13 cellular contexts compared by ENCODE assay signal in genomic region chr5:140794594-140795258, GRCh38. TPM values are rescaled to one million over a fixed set of nuclear protein-coding genes. Genes with fewer than 3 reads are reported as not detected.
DNase-seq lines count a peak whose midpoint lies in the region; ATAC-seq and TF ChIP-seq lines count a peak whose summit lies in the region.
"Had no signal": no experiment of that assay in that cellular context is flagged by ENCODE, and none has a peak within 500 bp of the region (broad histone marks: within the 10 kb centered on the region; RNA-seq: fewer than 3 reads in every experiment).

TSS of gene PCDHA2 (plus strand) at chr5:140794852.

- TF ChIP-seq CTCF in HFF-Myc (IDR thresholded peaks at IDR 0.05; ENCODE audit: low read depth, low read length, missing control alignments) = peak; percentile 16
- TF ChIP-seq CTCF in PC-9 (conservative IDR thresholded peaks at IDR 0.05) = no peak
- peak; percentile 70 for TF ChIP-seq CTCF in smooth muscle cell (IDR thresholded peaks at IDR 0.05; ENCODE audit: borderline replicate concordance, insufficient read depth, poor library complexity, severe bottlenecking)
- no peak for TF ChIP-seq CTCF in GM13977 (IDR thresholded peaks at IDR 0.05; ENCODE audit: extremely low read depth, insufficient read depth, missing control alignments)
- TF ChIP-seq CTCF in omental fat pad (IDR thresholded peaks at IDR 0.05) = no peak

- H3K27me3 ChIP-seq in PC-9 (ENCODE audit: insufficient read depth, low read depth) (peaks cover under 1% of the 10 kb centered on the region; the same call in 1 of the 2 replicates), iPS DF 6.9 (ENCODE audit: control insufficient read depth, insufficient read depth, low read length) (no peaks in the 10 kb centered on the region), smooth muscle cell (ENCODE audit: low read depth) (no peaks in the 10 kb centered on the region)
- H3K27me3 ChIP-seq: thyroid gland had no signal

- H3K27me3 Mint-ChIP-seq in activated T-cell treated with anti-CD3 and anti-CD28 coated beads, Interleukin-2, amount 50 U/mL, for 24 hours = peaks cover 57% of the 10 kb centered on the region

- H3K9me3 ChIP-seq in PC-9 (ENCODE audit: insufficient read depth, low read depth) = peaks cover 19% of the 10 kb centered on the region; the same call in 1 of the 2 replicates
- no peaks in the 10 kb centered on the region for H3K9me3 ChIP-seq in iPS DF 6.9 (ENCODE audit: control insufficient read depth, insufficient read depth, low read length)
- H3K9me3 ChIP-seq in smooth muscle cell (replicated peaks; ENCODE audit: low read depth) = peaks cover 7% of the 10 kb centered on the region
- H3K9me3 ChIP-seq: thyroid gland had no signal

- no peak within 1 kb of the TSS for H3K27ac Mint-ChIP-seq in activated T-cell treated with anti-CD3 and anti-CD28 coated beads, Interleukin-2, amount 50 U/mL, for 24 hours
- H3K27ac Mint-ChIP-seq: activated naive CD8-positive, alpha-beta T cell treated with anti-CD3 and anti-CD28 coated beads, Interleukin-2, amount 50 U/mL, for 24 hours had no signal

- H3K36me3 ChIP-seq in PC-9 (ENCODE audit: low read depth) (no peaks in the 10 kb centered on the region), iPS DF 6.9 (ENCODE audit: control insufficient read depth, insufficient read depth, low read length) (no peaks in the 10 kb centered on the region), smooth muscle cell (ENCODE audit: low read depth) (peaks cover under 1% of the 10 kb centered on the region)
- H3K36me3 ChIP-seq: thyroid gland had no signal

- H3K4me2 ChIP-seq in PC-9 (peak within 1 kb of the TSS; percentile 20; the same call in 1 of the 2 replicates), smooth muscle cell (peak within 1 kb of the TSS; percentile 83)

- H3F3A ChIP-seq in PC-9 (ENCODE audit: insufficient read depth, low read depth) (no peaks in the 10 kb centered on the region), smooth muscle cell (ENCODE audit: low read depth) (no peaks in the 10 kb centered on the region)

- peaks cover 1% of the 10 kb centered on the region for H3K4me1 Mint-ChIP-seq in activated T-cell treated with anti-CD3 and anti-CD28 coated beads, Interleukin-2, amount 50 U/mL, for 24 hours (ENCODE audit: low read depth)
- H3K4me1 Mint-ChIP-seq: activated naive CD8-positive, alpha-beta T cell treated with anti-CD3 and anti-CD28 coated beads, Interleukin-2, amount 50 U/mL, for 24 hours had no signal

- POLR2A ChIA-PET in PC-9 (lab: Charles Lee; ENCODE audit: unreplicated experiment) = no interaction called here

- no peaks in the 10 kb centered on the region for H4K20me1 ChIP-seq in PC-9 (ENCODE audit: insufficient read depth)
- H4K20me1 ChIP-seq in smooth muscle cell (ENCODE audit: low read depth) = no peaks in the 10 kb centered on the region

- H3K79me2 ChIP-seq in PC-9 (ENCODE audit: low read depth) (no peaks in the 10 kb centered on the region), smooth muscle cell (ENCODE audit: low read depth) (no peaks in the 10 kb centered on the region)

- peaks cover 11% of the 10 kb centered on the region for H3K36me3 Mint-ChIP-seq in activated T-cell treated with anti-CD3 and anti-CD28 coated beads, Interleukin-2, amount 50 U/mL, for 24 hours (ENCODE audit: low read depth)

- H3K4me3 ChIP-seq in HFF-Myc (replicated peaks; ENCODE audit: low read depth, low read length) (no peak within 1 kb of the TSS), PC-9 (no peak within 1 kb of the TSS), iPS DF 6.9 (ENCODE audit: low read length) (peak within 1 kb of the TSS; percentile 87), smooth muscle cell (peak within 1 kb of the TSS; percentile 66)
- H3K4me3 ChIP-seq: thyroid gland had no signal

- no CpG with 5 or more reads among the region's 27 CpGs for WGBS in iPS DF 6.9 (ENCODE audit: insufficient coverage, insufficient read length)
- 6% methylated on average over 27 of the region's 27 CpGs for WGBS in smooth muscle cell (ENCODE audit: low lambda C conversion rate)

- H3K27ac ChIP-seq in PC-9 (no peak within 1 kb of the TSS), iPS DF 6.9 (ENCODE audit: low read length) (no peak within 1 kb of the TSS), smooth muscle cell (ENCODE audit: low read depth) (peak within 1 kb of the TSS; percentile 14)
- H3K27ac ChIP-seq: thyroid gland had no signal

- no peak within 1 kb of the TSS for H3K9ac ChIP-seq in smooth muscle cell (ENCODE audit: low read depth)

- no peak for DNase-seq in HFF-Myc (ENCODE audit: extremely low read depth, low read depth)
- DNase-seq in PC-9 = no peak
- no peak for DNase-seq in iPS DF 6.9 (ENCODE audit: low read depth, low spot score)
- no peak for DNase-seq in smooth muscle cell (lab: John Stamatoyannopoulos, UW; ENCODE audit: unreplicated experiment)
- DNase-seq in GM13977 (ENCODE audit: low spot score) = no peak
- no peak for DNase-seq in posterior vena cava (ENCODE audit: low spot score)
- no peak for DNase-seq in activated T-cell treated with anti-CD3 and anti-CD28 coated beads, Interleukin-2, amount 50 U/mL, for 24 hours
- no peak for DNase-seq in omental fat pad (ENCODE audit: low spot score)
- DNase-seq: activated CD4-positive, alpha-beta T cell treated with anti-CD3 and anti-CD28 coated beads, Interleukin-2, amount 50 U/mL, for 4 hours; activated naive CD8-positive, alpha-beta T cell treated with anti-CD3 and anti-CD28 coated beads, Interleukin-2, amount 50 U/mL, for 24 hours; NCI-H1694; SIG-M5; thyroid gland had no signal

- H3K4me3 Mint-ChIP-seq in activated T-cell treated with anti-CD3 and anti-CD28 coated beads, Interleukin-2, amount 50 U/mL, for 24 hours = no peak within 1 kb of the TSS
- H3K4me3 Mint-ChIP-seq: activated naive CD8-positive, alpha-beta T cell treated with anti-CD3 and anti-CD28 coated beads, Interleukin-2, amount 50 U/mL, for 24 hours had no signal

- no TSS peak for BruUV-seq in PC-9 (replicated peaks; lab: Mats Ljungman, UMichigan)

- no peaks in the 10 kb centered on the region for H3K4me1 ChIP-seq in PC-9 (replicated peaks; ENCODE audit: insufficient read depth)
- no peaks in the 10 kb centered on the region for H3K4me1 ChIP-seq in iPS DF 6.9 (ENCODE audit: control insufficient read depth, insufficient read depth, low read length)
- no peaks in the 10 kb centered on the region for H3K4me1 ChIP-seq in smooth muscle cell (ENCODE audit: low read depth)
- H3K4me1 ChIP-seq: thyroid gland had no signal

- H2AFZ ChIP-seq in PC-9 = no peak within 1 kb of the TSS; the same call in 1 of the 2 replicates
- H2AFZ ChIP-seq in smooth muscle cell (ENCODE audit: low read depth) = peak within 1 kb of the TSS; percentile 95

- ATAC-seq in omental fat pad (ENCODE audit: low FRiP score) = no peak
- ATAC-seq: activated naive CD8-positive, alpha-beta T cell treated with anti-CD3 and anti-CD28 coated beads, Interleukin-2, amount 50 U/mL, for 24 hours had no signal

- in situ Hi-C loops in GM13977 (cut with MboI; ENCODE audit: low pct_unique_long_range_greater_than_20kb, low sequenced_read_pairs, unreplicated experiment) = no loop called here

- H3K9me2 ChIP-seq in PC-9 (ENCODE audit: insufficient read depth) = no peaks in the 10 kb centered on the region; the same call in 1 of the 2 replicates

- CTCF ChIA-PET in PC-9 (lab: Charles Lee) = no interaction called here

- peaks cover 53% of the 10 kb centered on the region for H3K9me3 Mint-ChIP-seq in activated T-cell treated with anti-CD3 and anti-CD28 coated beads, Interleukin-2, amount 50 U/mL, for 24 hours

- intact Hi-C loops in PC-9 (cut with micrococcal nuclease; ENCODE audit: unreplicated experiment) = loop anchor here (1.0 kb wide), 1 partner anchor 247 kb away; no protein-coding TSS in a partner anchor
- intact Hi-C loops in posterior vena cava (cut with DNase I) = no loop called here

RNA-seq across cellular contexts. Expression of gene PCDHA2, which starts in this region (rescaled TPM):
- total RNA-seq in PC-9 (2021) (not detected in 2 replicates), smooth muscle cell (3.0 and 4.7 TPM in 2 replicates), posterior vena cava (under 1 TPM in 1 of 2 donors, not detected in 1; 0.14 TPM), omental fat pad (under 1 TPM in 3 of 4 donors, not detected in 1; 0.12 to 0.93 (median 0.47) TPM)
- polyA plus RNA-seq in smooth muscle cell = 2.5 and 2.7 TPM in 2 replicates

Comparison
In these comparisons a context has a peak if more than half of its experiments do, and no peak if none do; other contexts are left out.
1. H3K4me3 ChIP-seq: peak in iPS DF 6.9 (single experiment) and smooth muscle cell (single experiment); none in HFF-Myc (single experiment) and PC-9 (single experiment).
2. CTCF ChIP-seq: peak in HFF-Myc (single experiment) and smooth muscle cell (single experiment); none in PC-9 (single experiment), GM13977 (single experiment) and omental fat pad (0 of 3).